ENCODE assay signal across 14 cellular contexts in genomic region chr3:2839886-2840285, GRCh38.
"Had no signal": no experiment of that assay in that cellular context is flagged by ENCODE, and none has a peak within 500 bp of the region (broad histone marks: within the 10 kb centered on the region; RNA-seq: fewer than 3 reads in every experiment).

No MANE protein-coding gene starts in this region.

- H3K27ac ChIP-seq: cardiac muscle cell, esophagus muscularis mucosa, hepatocyte, skin epidermis, tibial artery, uterus had no signal

- H2AFZ ChIP-seq: hepatocyte had no signal

- H3K4me1 ChIP-seq: esophagus muscularis mucosa, tibial artery, uterus had no signal

- H3K9me3 ChIP-seq: esophagus muscularis mucosa, tibial artery, uterus had no signal

- H3K4me2 ChIP-seq: hepatocyte had no signal

- H3K36me3 ChIP-seq: cardiac muscle cell, esophagus muscularis mucosa, tibial artery, uterus had no signal

- H3K27me3 ChIP-seq: cardiac muscle cell, esophagus muscularis mucosa, hepatocyte, tibial artery, uterus had no signal

- H3K4me3 ChIP-seq: cardiac muscle cell, esophagus muscularis mucosa, hepatocyte, skin epidermis, tibial artery, uterus had no signal

- ATAC-seq: left lobe of liver, natural killer cell had no signal

- H3K79me2 ChIP-seq: hepatocyte had no signal

- DNase-seq: activated CD4-positive, CD25-positive, alpha-beta regulatory T cell treated with anti-CD3 and anti-CD28 coated beads, Interleukin-2, amount 50 U/mL, for 72 hours; activated naive CD4-positive, alpha-beta T cell treated with anti-CD3 and anti-CD28 coated beads for 36 hours; natural killer cell; nucleus accumbens; stimulated activated CD4-positive, alpha-beta T cell treated with anti-CD3 and anti-CD28 coated beads, Interleukin-15, amount 100 ng/mL, for 24 hours; stimulated activated CD4-positive, alpha-beta T cell treated with anti-CD3 and anti-CD28 coated beads, Interleukin-4, amount 100 ng/mL, for 1 hour; stimulated activated naive CD4-positive, alpha-beta T cell; tibial artery; uterus had no signal
